1 cellular context compared by ENCODE assay signal in the genomic region with DNA sequence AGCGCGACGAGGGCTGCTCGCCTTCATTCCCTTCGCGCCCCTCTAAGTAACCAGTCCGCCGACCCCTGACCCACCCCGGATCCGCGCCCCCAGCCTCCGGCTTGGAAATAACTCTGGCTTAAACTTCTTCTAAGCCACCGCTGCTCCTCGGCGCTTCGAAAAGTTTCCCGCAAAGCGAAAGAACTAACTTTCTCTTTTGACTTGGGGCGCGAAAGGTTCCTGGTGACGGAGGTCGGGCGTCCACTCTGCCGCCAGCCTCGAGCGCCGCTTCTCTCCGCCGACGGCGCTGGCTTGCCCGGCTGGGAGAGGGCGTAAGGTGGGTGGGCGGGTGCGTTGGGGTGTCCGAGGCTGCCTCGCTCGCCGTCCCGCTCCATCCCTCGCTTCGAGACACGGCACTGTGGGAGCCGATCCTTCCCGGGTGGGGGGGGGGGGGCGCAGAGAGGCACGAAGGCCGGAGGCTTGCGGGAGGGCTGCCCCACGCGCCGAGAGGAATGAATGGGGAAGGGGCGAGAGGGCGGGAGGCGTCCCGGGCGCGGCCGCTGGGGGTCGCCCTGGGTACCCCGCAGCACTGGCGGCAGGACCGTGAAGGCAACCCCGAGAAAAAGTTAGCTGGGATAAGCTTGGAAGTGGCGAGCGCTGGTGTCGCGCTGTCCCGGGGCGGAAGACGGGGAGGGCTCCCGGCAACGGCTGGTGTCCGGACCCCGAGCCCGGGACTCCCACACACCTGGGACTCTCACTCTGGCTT.
TF ChIP-seq lines count a peak whose summit lies in the region.

No MANE protein-coding gene starts in this region.

TF ChIP-seq in HEK293, 187 proteins besides CTCF, POLR2A, EP300 and RAD21 (continued from another document):
- TF ChIP-seq, protein P1, sequence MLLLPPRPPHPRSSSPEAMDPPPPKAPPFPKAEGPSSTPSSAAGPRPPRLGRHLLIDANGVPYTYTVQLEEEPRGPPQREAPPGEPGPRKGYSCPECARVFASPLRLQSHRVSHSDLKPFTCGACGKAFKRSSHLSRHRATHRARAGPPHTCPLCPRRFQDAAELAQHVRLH (tag by site-specific recombination; IDR thresholded peaks at IDR 0.05): no peak
- TF ChIP-seq ZBTB1 (tag by site-specific recombination; IDR thresholded peaks at IDR 0.05) (no peak), GLIS2 (tag by site-specific recombination; IDR thresholded peaks at IDR 0.05) (peak; percentile 92), ZNF223 (tag by site-specific recombination; IDR thresholded peaks at IDR 0.05) (no peak), ZNF843 (tag by site-specific recombination; IDR thresholded peaks at IDR 0.05) (no peak), ZSCAN23 (tag by site-specific recombination; IDR thresholded peaks at IDR 0.05) (no peak), ZNF548 (tag by site-specific recombination; IDR thresholded peaks at IDR 0.05) (no peak), EGR2 (tag by site-specific recombination; IDR thresholded peaks at IDR 0.05; ENCODE audit: low read depth) (0 out of 2 replicates have a peak, but pooled peaks have one; percentile 24), HIC1 (tag by site-specific recombination; IDR thresholded peaks at IDR 0.05) (no peak), ZNF335 (tag by site-specific recombination; conservative IDR thresholded peaks at IDR 0.05) (peak; percentile 10; the same call in 1 of the 2 replicates), ZIC2 (tag by site-specific recombination; IDR thresholded peaks at IDR 0.05) (no peak), ZNF544 (tag by site-specific recombination; IDR thresholded peaks at IDR 0.05) (no peak), TCF7L2 (IDR thresholded peaks at IDR 0.05; ENCODE audit: borderline replicate concordance, low read depth, low read length) (no peak), PRDM1 (tag by site-specific recombination; IDR thresholded peaks at IDR 0.05) (peak; percentile 5; the same call in 1 of the 2 replicates), ZNF155 (tag by site-specific recombination; IDR thresholded peaks at IDR 0.05) (no peak), ZNF138 (tag by site-specific recombination; IDR thresholded peaks at IDR 0.05; ENCODE audit: borderline replicate concordance) (no peak), WT1 (tag by site-specific recombination; IDR thresholded peaks at IDR 0.05) (no peak), ZNF629 (tag by site-specific recombination; IDR thresholded peaks at IDR 0.05) (no peak), ZNF707 (tag by site-specific recombination; IDR thresholded peaks at IDR 0.05) (no peak), ZNF701 (tag by site-specific recombination; IDR thresholded peaks at IDR 0.05) (no peak), ZEB2 (tag by site-specific recombination; IDR thresholded peaks at IDR 0.05) (peak; percentile 22; the same call in 1 of the 2 replicates), ZBTB8A (tag by site-specific recombination; IDR thresholded peaks at IDR 0.05) (peak; percentile 15), SETDB1 (IDR thresholded peaks at IDR 0.05; ENCODE audit: insufficient read length, low read length) (no peak), ZNF404 (tag by site-specific recombination; IDR thresholded peaks at IDR 0.05) (no peak)
- TF ChIP-seq, protein P2, sequence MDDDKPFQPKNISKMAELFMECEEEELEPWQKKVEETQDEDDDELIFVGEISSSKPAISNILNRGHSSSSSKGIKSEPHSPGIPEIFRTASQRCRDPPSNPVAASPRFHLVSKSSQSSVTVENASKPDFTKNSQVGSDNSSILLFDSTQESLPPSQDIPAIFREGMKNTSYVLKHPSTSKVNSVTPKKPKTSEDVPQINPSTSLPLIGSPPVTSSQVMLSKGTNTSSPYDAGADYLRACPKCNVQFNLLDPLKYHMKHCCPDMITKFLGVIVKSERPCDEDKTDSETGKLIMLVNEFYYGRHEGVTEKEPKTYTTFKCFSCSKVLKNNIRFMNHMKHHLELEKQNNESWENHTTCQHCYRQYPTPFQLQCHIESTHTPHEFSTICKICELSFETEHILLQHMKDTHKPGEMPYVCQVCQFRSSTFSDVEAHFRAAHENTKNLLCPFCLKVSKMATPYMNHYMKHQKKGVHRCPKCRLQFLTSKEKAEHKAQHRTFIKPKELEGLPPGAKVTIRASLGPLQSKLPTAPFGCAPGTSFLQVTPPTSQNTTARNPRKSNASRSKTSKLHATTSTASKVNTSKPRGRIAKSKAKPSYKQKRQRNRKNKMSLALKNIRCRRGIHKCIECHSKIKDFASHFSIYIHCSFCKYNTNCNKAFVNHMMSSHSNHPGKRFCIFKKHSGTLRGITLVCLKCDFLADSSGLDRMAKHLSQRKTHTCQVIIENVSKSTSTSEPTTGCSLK (tag by site-specific recombination; IDR thresholded peaks at IDR 0.05): no peak
TF ChIP-seq in HEK293: peak in this region for 15.
